Comparison of ENCODE assay signal across 21 cellular contexts in the genomic region with DNA sequence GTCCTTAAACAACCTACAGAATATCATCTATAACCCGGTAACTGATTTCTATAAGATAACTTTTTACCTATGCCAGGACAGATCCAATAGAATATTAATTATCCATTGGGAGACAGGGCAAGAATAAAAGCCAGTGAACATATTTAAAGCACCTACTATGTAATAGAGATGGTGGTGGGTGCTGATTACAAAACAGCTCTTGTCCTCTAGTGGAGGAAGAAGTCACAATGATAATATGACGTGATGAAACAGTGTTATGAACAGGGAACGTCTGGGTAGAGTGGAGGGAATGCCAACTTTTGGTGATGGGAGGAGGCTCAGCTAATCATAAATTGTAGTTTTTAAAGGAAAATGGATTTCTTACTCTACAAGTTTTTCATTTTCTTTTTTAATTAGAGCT. TPM values are rescaled to one million over a fixed set of nuclear protein-coding genes. Genes with fewer than 3 reads are reported as not detected.
DNase-seq lines count a peak whose midpoint lies in the region; ATAC-seq and TF ChIP-seq lines count a peak whose summit lies in the region.
"Had no signal": no experiment of that assay in that cellular context is flagged by ENCODE, and none has a peak within 500 bp of the region (broad histone marks: within the 10 kb centered on the region; RNA-seq: fewer than 3 reads in every experiment).

No MANE protein-coding gene starts in this region.

- no peaks in the 10 kb centered on the region for H3K9me3 Mint-ChIP-seq in activated T-cell treated with anti-CD3 and anti-CD28 coated beads, Interleukin-2, amount 50 U/mL, for 4 hours
- no peaks in the 10 kb centered on the region for H3K9me3 Mint-ChIP-seq in activated T-cell treated with anti-CD3 and anti-CD28 coated beads, Interleukin-2, amount 50 U/mL, for 24 hours
- no peaks in the 10 kb centered on the region for H3K9me3 Mint-ChIP-seq in CD14-positive monocyte
- H3K9me3 Mint-ChIP-seq in glutamatergic neuron (ENCODE audit: unreplicated experiment) = peaks cover 7% of the 10 kb centered on the region
- no peaks in the 10 kb centered on the region for H3K9me3 Mint-ChIP-seq in effector memory CD8-positive, alpha-beta T cell
- H3K9me3 Mint-ChIP-seq: activated T-helper 2 cell treated with anti-CD3 and anti-CD28 coated beads, Interferon-gamma antibody, Interleukin-2, Interleukin-4, amounts not matched to agents 10 μg/mL and 5 μg/mL and 100 μg/mL, durations not matched to agents 14 hours and 24 hours and 36 hours; central memory CD8-positive, alpha-beta T cell had no signal

- H3K9me3 ChIP-seq in T-helper 17 cell (ENCODE audit: control insufficient read depth, low read length, poor library complexity, severe bottlenecking) (no peaks in the 10 kb centered on the region), colonic mucosa (no peaks in the 10 kb centered on the region)

- H3K36me3 ChIP-seq in colonic mucosa = no peaks in the 10 kb centered on the region

- no peak overlapping the region for H3K27ac ChIP-seq in colonic mucosa
- H3K27ac ChIP-seq: dorsolateral prefrontal cortex had no signal

- H3K27me3 Mint-ChIP-seq in activated T-cell treated with anti-CD3 and anti-CD28 coated beads, Interleukin-2, amount 50 U/mL, for 4 hours (ENCODE audit: low read depth) = no peaks in the 10 kb centered on the region
- no peaks in the 10 kb centered on the region for H3K27me3 Mint-ChIP-seq in activated T-cell treated with anti-CD3 and anti-CD28 coated beads, Interleukin-2, amount 50 U/mL, for 24 hours
- H3K27me3 Mint-ChIP-seq in CD14-positive monocyte (ENCODE audit: low read depth in 3 of 3) (no peaks in the 10 kb centered on the region), T-helper 17 cell (no peaks in the 10 kb centered on the region), glutamatergic neuron (ENCODE audit: unreplicated experiment) (peaks cover 3% of the 10 kb centered on the region)
- no peaks in the 10 kb centered on the region for H3K27me3 Mint-ChIP-seq in effector memory CD8-positive, alpha-beta T cell
- H3K27me3 Mint-ChIP-seq: central memory CD8-positive, alpha-beta T cell; type B pancreatic cell had no signal

- TF ChIP-seq CTCF in CD14-positive monocyte (IDR thresholded peaks at IDR 0.05) (no peak), glutamatergic neuron (IDR thresholded peaks at IDR 0.05; ENCODE audit: partially characterized antibody, unreplicated experiment) (no peak), colonic mucosa (IDR thresholded peaks at IDR 0.05) (no peak)

- intact Hi-C loops in CD14-positive monocyte (cut with micrococcal nuclease) (loop anchor here (10.0 kb wide), 2 partner anchors 241 to 421 kb away; partner anchors contain the start of gene ERO1B (in 1 of the 2)), colonic mucosa (cut with DNase I) (no loop called here)

- no peak for DNase-seq in activated T-cell treated with anti-CD3 and anti-CD28 coated beads, Interleukin-2, amount 50 U/mL, for 4 hours
- no peak for DNase-seq in activated T-cell treated with anti-CD3 and anti-CD28 coated beads, Interleukin-2, amount 50 U/mL, for 24 hours
- DNase-seq in CD14-positive monocyte (ENCODE audit: low spot score) (no peak), T-helper 17 cell (no peak), glutamatergic neuron (no peak), colonic mucosa (no peak)
- DNase-seq in effector memory CD8-positive, alpha-beta T cell = no peak
- DNase-seq: activated CD4-positive, alpha-beta T cell treated with anti-CD3 and anti-CD28 coated beads for 1 hour; activated CD8-positive, alpha-beta memory T cell treated with anti-CD3 and anti-CD28 coated beads, Interleukin-2, amount 10 ng/mL, durations not matched to agents 7 days and 5 days; DMS79; dorsolateral prefrontal cortex; GDM1; left ventricle myocardium superior; NCI-H1092 treated with DMSO at 0.1 percent for 48 hours; NCI-H187 treated with DMSO at 0.1 percent for 48 hours; NCI-H526; T-helper 1 cell had no signal

- no peak for ATAC-seq in activated T-cell treated with anti-CD3 and anti-CD28 coated beads, Interleukin-2, amount 50 U/mL, for 4 hours
- no peak for ATAC-seq in T-helper 17 cell
- no peak for ATAC-seq in GM21786 (IDR thresholded peaks at IDR 0.05; ENCODE audit: unreplicated experiment)
- ATAC-seq in effector memory CD8-positive, alpha-beta T cell (replicated peaks) = no peak
- ATAC-seq: activated CD8-positive, alpha-beta memory T cell treated with anti-CD3 and anti-CD28 coated beads, Interleukin-2, amount 10 ng/mL, durations not matched to agents 7 days and 5 days; left ventricle myocardium superior had no signal

- peaks cover 24% of the 10 kb centered on the region for H3K36me3 Mint-ChIP-seq in activated T-cell treated with anti-CD3 and anti-CD28 coated beads, Interleukin-2, amount 50 U/mL, for 4 hours (ENCODE audit: insufficient read depth)
- H3K36me3 Mint-ChIP-seq in activated T-cell treated with anti-CD3 and anti-CD28 coated beads, Interleukin-2, amount 50 U/mL, for 24 hours (ENCODE audit: low read depth) = peaks cover 51% of the 10 kb centered on the region
- H3K36me3 Mint-ChIP-seq in CD14-positive monocyte (peaks cover 25 to 38% of the 10 kb centered on the region in 2 donors), T-helper 17 cell (ENCODE audit: low read depth) (peaks cover 6% of the 10 kb centered on the region), glutamatergic neuron (ENCODE audit: unreplicated experiment) (peaks cover 3% of the 10 kb centered on the region)
- peaks cover 52% of the 10 kb centered on the region for H3K36me3 Mint-ChIP-seq in effector memory CD8-positive, alpha-beta T cell (ENCODE audit: insufficient read depth)

- H3K4me1 ChIP-seq in colonic mucosa = peaks cover 2% of the 10 kb centered on the region

- no peak overlapping the region for H3K9ac ChIP-seq in colonic mucosa (ENCODE audit: low read depth in 2 of 2, low read length in 2 of 2)

- peaks cover 39% of the 10 kb centered on the region for H3K4me1 Mint-ChIP-seq in activated T-cell treated with anti-CD3 and anti-CD28 coated beads, Interleukin-2, amount 50 U/mL, for 4 hours (ENCODE audit: low read depth)
- peaks cover 44% of the 10 kb centered on the region for H3K4me1 Mint-ChIP-seq in activated T-cell treated with anti-CD3 and anti-CD28 coated beads, Interleukin-2, amount 50 U/mL, for 24 hours (ENCODE audit: low read depth)
- H3K4me1 Mint-ChIP-seq in CD14-positive monocyte (peaks cover 43% of the 10 kb centered on the region), T-helper 17 cell (peaks cover 34% of the 10 kb centered on the region), glutamatergic neuron (ENCODE audit: low read depth, unreplicated experiment) (peaks cover 10% of the 10 kb centered on the region)
- H3K4me1 Mint-ChIP-seq in effector memory CD8-positive, alpha-beta T cell (ENCODE audit: low read depth in 2 of 2) = peaks cover 27 to 31% of the 10 kb centered on the region in 2 donors

- H3K27ac Mint-ChIP-seq in activated T-cell treated with anti-CD3 and anti-CD28 coated beads, Interleukin-2, amount 50 U/mL, for 24 hours = no peak overlapping the region
- H3K27ac Mint-ChIP-seq in CD14-positive monocyte (peak overlapping the region in 5 of 7 donors; percentile 10 to 54 (median 23)), T-helper 17 cell (peak overlapping the region; percentile 98), glutamatergic neuron (ENCODE audit: unreplicated experiment) (peak overlapping the region; percentile 2)
- peak overlapping the region in 1 of 2 donors; percentile 8 for H3K27ac Mint-ChIP-seq in effector memory CD8-positive, alpha-beta T cell
- H3K27ac Mint-ChIP-seq: activated CD8-positive, alpha-beta memory T cell treated with anti-CD3 and anti-CD28 coated beads, Interleukin-2, amount 10 ng/mL, durations not matched to agents 7 days and 5 days; activated T-helper 2 cell treated with anti-CD3 and anti-CD28 coated beads, Interferon-gamma antibody, Interleukin-2, Interleukin-4, amounts not matched to agents 10 μg/mL and 5 μg/mL and 100 μg/mL, durations not matched to agents 14 hours and 24 hours and 36 hours; type B pancreatic cell had no signal

- peak overlapping the region; percentile 16 for H3K4me3 Mint-ChIP-seq in activated T-cell treated with anti-CD3 and anti-CD28 coated beads, Interleukin-2, amount 50 U/mL, for 4 hours
- H3K4me3 Mint-ChIP-seq in activated T-cell treated with anti-CD3 and anti-CD28 coated beads, Interleukin-2, amount 50 U/mL, for 24 hours = no peak overlapping the region
- H3K4me3 Mint-ChIP-seq in CD14-positive monocyte (no peak overlapping the region), T-helper 17 cell (no peak overlapping the region), glutamatergic neuron (ENCODE audit: unreplicated experiment) (no peak overlapping the region)
- no peak overlapping the region for H3K4me3 Mint-ChIP-seq in effector memory CD8-positive, alpha-beta T cell
- H3K4me3 Mint-ChIP-seq: central memory CD8-positive, alpha-beta T cell; type B pancreatic cell had no signal

- no peak overlapping the region for H3K4me3 ChIP-seq in colonic mucosa

- H3K27me3 ChIP-seq in colonic mucosa = no peaks in the 10 kb centered on the region
- H3K27me3 ChIP-seq: dorsolateral prefrontal cortex had no signal

RNA-seq across cellular contexts. Expression of gene LGALS8, which starts 2.3 kb away (rescaled TPM):
- total RNA-seq in activated T-cell treated with anti-CD3 and anti-CD28 coated beads, Interleukin-2, amount 50 U/mL, for 4 hours = 10 to 100 TPM; 59.7 to 73.2 (median 60.9) TPM
- 10 to 100 TPM; 58.9 to 84.6 TPM for polyA plus RNA-seq in CD14-positive monocyte
- 100 to 1,000 TPM; 161 to 173 TPM for total RNA-seq in T-helper 17 cell
- 33.3 TPM for total RNA-seq in glutamatergic neuron (ENCODE audit: unreplicated experiment)
- total RNA-seq in colonic mucosa = 10 to 100 TPM; 33.5 to 58.4 TPM
